In genomic region chr19:43820861-43821215, GRCh38 we compare ENCODE assay signal across 10 cellular contexts.
DNase-seq lines count a peak whose midpoint lies in the region; ATAC-seq lines count a peak whose summit lies in the region.
"Had no signal": no experiment of that assay in that cellular context is flagged by ENCODE, and none has a peak within 500 bp of the region (broad histone marks: within the 10 kb centered on the region; RNA-seq: fewer than 3 reads in every experiment).

No MANE protein-coding gene starts in this region.

- no peak overlapping the region for H3K27ac ChIP-seq in subcutaneous abdominal adipose tissue (ENCODE audit: low read depth, low read length)
- no peak overlapping the region for H3K27ac ChIP-seq in caudate nucleus (ENCODE audit: low read depth, low read length)

- H3K9me3 Mint-ChIP-seq in T-helper 1 cell treated with Interleukin-12 subunit alpha and Interleukin-12 subunit beta and Interleukin-4 antibody, amounts not matched to agents 30 μg/mL and 1 μg/mL, for 36 hours: peaks cover 35% of the 10 kb centered on the region
- peaks cover 15% of the 10 kb centered on the region for H3K9me3 Mint-ChIP-seq in activated naive CD8-positive, alpha-beta T cell treated with anti-CD3 and anti-CD28 coated beads, Interleukin-2, amount 50 U/mL, for 24 hours

- peaks cover 10% of the 10 kb centered on the region for H3K4me1 Mint-ChIP-seq in T-helper 1 cell treated with Interleukin-12 subunit alpha and Interleukin-12 subunit beta and Interleukin-4 antibody, amounts not matched to agents 30 μg/mL and 1 μg/mL, for 36 hours (ENCODE audit: low read depth)
- peaks cover 10% of the 10 kb centered on the region for H3K4me1 Mint-ChIP-seq in activated naive CD8-positive, alpha-beta T cell treated with anti-CD3 and anti-CD28 coated beads, Interleukin-2, amount 50 U/mL, for 24 hours

- no peaks in the 10 kb centered on the region for H3K4me1 ChIP-seq in iPS-15b (ENCODE audit: control insufficient read depth, insufficient read depth, low read length)
- H3K4me1 ChIP-seq in subcutaneous abdominal adipose tissue (ENCODE audit: control insufficient read depth in 5 of 5, insufficient read depth in 5 of 5, low read length in 5 of 5): peaks cover 0 to 8% (median 8%) of the 10 kb centered on the region in 5 donors

- peak overlapping the region; percentile 84 for H3K4me3 Mint-ChIP-seq in T-helper 1 cell treated with Interleukin-12 subunit alpha and Interleukin-12 subunit beta and Interleukin-4 antibody, amounts not matched to agents 30 μg/mL and 1 μg/mL, for 36 hours
- H3K4me3 Mint-ChIP-seq in activated naive CD8-positive, alpha-beta T cell treated with anti-CD3 and anti-CD28 coated beads, Interleukin-2, amount 50 U/mL, for 24 hours: peak overlapping the region; percentile 77

- peak overlapping the region; percentile 11 for H3K4me3 ChIP-seq in iPS-15b (ENCODE audit: low read depth, low read length)
- H3K4me3 ChIP-seq in subcutaneous abdominal adipose tissue (ENCODE audit: low read depth in 1 of 5, low read length in 5 of 5): peak overlapping the region; percentile 42 to 73 (median 63)

- no peak for DNase-seq in T-helper 1 cell
- no peak for DNase-seq in activated naive CD8-positive, alpha-beta T cell treated with anti-CD3 and anti-CD28 coated beads, Interleukin-2, amount 50 U/mL, for 24 hours
- no peak for DNase-seq in GM03348 (ENCODE audit: low spot score)
- no peak for DNase-seq in caudate nucleus (lab: John Stamatoyannopoulos, UW)
- DNase-seq: 8988T had no signal

- no peak overlapping the region for H3K9ac ChIP-seq in iPS-15b (ENCODE audit: low read depth, low read length)
- H3K9ac ChIP-seq in subcutaneous abdominal adipose tissue (ENCODE audit: low read length in 5 of 5): no peak overlapping the region

- peaks cover 20% of the 10 kb centered on the region for H3K27me3 Mint-ChIP-seq in T-helper 1 cell treated with Interleukin-12 subunit alpha and Interleukin-12 subunit beta and Interleukin-4 antibody, amounts not matched to agents 30 μg/mL and 1 μg/mL, for 36 hours (ENCODE audit: low read depth)
- H3K27me3 Mint-ChIP-seq in activated naive CD8-positive, alpha-beta T cell treated with anti-CD3 and anti-CD28 coated beads, Interleukin-2, amount 50 U/mL, for 24 hours: peaks cover 36% of the 10 kb centered on the region

- no peaks in the 10 kb centered on the region for H3K36me3 ChIP-seq in iPS-15b (ENCODE audit: control insufficient read depth, insufficient read depth, low read length)
- H3K36me3 ChIP-seq in subcutaneous abdominal adipose tissue (ENCODE audit: control insufficient read depth in 5 of 5, insufficient read depth in 5 of 5, low read length in 5 of 5): no peaks in the 10 kb centered on the region

- peaks cover 6% of the 10 kb centered on the region for H3K36me3 Mint-ChIP-seq in T-helper 1 cell treated with Interleukin-12 subunit alpha and Interleukin-12 subunit beta and Interleukin-4 antibody, amounts not matched to agents 30 μg/mL and 1 μg/mL, for 36 hours (ENCODE audit: low read depth)
- H3K36me3 Mint-ChIP-seq in activated naive CD8-positive, alpha-beta T cell treated with anti-CD3 and anti-CD28 coated beads, Interleukin-2, amount 50 U/mL, for 24 hours (ENCODE audit: low read depth): peaks cover 8% of the 10 kb centered on the region

- H3K9me3 ChIP-seq in iPS-15b (ENCODE audit: control insufficient read depth, insufficient read depth, low read length) (no peaks in the 10 kb centered on the region), subcutaneous abdominal adipose tissue (ENCODE audit: control insufficient read depth in 5 of 5, low read length in 5 of 5) (peaks cover 0 to 6% (median 3%) of the 10 kb centered on the region in 5 donors)

- H3K27me3 ChIP-seq in iPS-15b (ENCODE audit: control insufficient read depth, insufficient read depth, low read length): peaks cover 9% of the 10 kb centered on the region
- peaks cover 2 to 13% (median 10%) of the 10 kb centered on the region in 5 donors for H3K27me3 ChIP-seq in subcutaneous abdominal adipose tissue (ENCODE audit: control insufficient read depth in 5 of 5, insufficient read depth in 4 of 5, low read length in 5 of 5)

- H3K27ac Mint-ChIP-seq in T-helper 1 cell treated with Interleukin-12 subunit alpha and Interleukin-12 subunit beta and Interleukin-4 antibody, amounts not matched to agents 30 μg/mL and 1 μg/mL, for 36 hours: no peak overlapping the region
- H3K27ac Mint-ChIP-seq in activated naive CD8-positive, alpha-beta T cell treated with anti-CD3 and anti-CD28 coated beads, Interleukin-2, amount 50 U/mL, for 24 hours: no peak overlapping the region

- ATAC-seq in activated naive CD8-positive, alpha-beta T cell treated with anti-CD3 and anti-CD28 coated beads, Interleukin-2, amount 50 U/mL, for 24 hours: no peak
- ATAC-seq in GM21737 (IDR thresholded peaks at IDR 0.05; ENCODE audit: unreplicated experiment): no peak
- ATAC-seq: HCT116 had no signal
